7 cellular contexts compared by ENCODE assay signal in genomic region chr3:87624860-87625259, GRCh38.
"Had no signal": no experiment of that assay in that cellular context is flagged by ENCODE, and none has a peak within 500 bp of the region (broad histone marks: within the 10 kb centered on the region; RNA-seq: fewer than 3 reads in every experiment).

No MANE protein-coding gene starts in this region.

- ATAC-seq: HepG2 had no signal

- H3K4me3 Mint-ChIP-seq: IgD-negative memory B cell had no signal

- DNase-seq: IMR-90, KBM-7, KG1 had no signal

- FAIRE-seq: HepG2, HTR-8/SVneo had no signal

- H3K36me3 Mint-ChIP-seq: IgD-negative memory B cell had no signal

- H3K27me3 Mint-ChIP-seq: IgD-negative memory B cell had no signal

- H3K27ac Mint-ChIP-seq: IgD-negative memory B cell had no signal

- H3K27ac ChIP-seq: HL-60 had no signal
